Comparison of ENCODE assay signal across 8 cellular contexts in the genomic region with DNA sequence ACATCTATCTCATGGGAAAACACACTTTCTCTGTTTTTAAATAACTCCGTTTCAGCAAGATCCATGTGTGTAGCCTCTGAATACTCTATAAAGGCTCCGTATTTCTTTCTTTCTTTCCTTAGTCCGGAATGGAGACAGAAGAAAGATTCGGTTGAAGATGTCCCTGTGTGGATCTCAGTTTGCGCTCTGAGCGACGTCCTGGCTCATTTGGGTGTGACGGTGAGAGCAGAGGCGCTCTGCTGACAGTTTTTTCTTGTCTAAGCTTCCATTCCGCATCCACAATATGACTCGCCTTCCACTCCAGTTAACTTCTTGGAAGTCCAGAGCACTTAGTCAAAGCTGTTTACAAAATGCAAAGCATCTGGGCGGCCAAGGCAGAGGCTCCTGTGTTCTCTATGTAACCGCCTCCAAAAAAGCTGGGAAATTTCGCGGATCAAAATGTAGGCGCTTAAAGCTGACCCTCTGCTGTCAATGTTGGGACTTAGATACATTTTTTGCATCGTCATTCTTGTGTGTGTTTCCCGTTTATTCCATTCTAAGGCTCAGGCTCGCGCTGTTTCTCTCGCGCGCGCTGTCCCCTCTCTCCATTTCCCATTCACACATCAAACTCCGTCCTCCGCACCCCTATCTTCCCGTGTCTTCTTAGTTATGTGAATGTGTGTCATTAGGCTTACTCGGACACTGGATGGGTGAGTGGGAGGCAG. TPM values are rescaled to one million over a fixed set of nuclear protein-coding genes. Genes with fewer than 3 reads are reported as not detected.
A peak's percentile ranks its signal among the peaks of the same experiment; 100 is the strongest.
DNase-seq lines count a peak whose midpoint lies in the region; ATAC-seq and TF ChIP-seq lines count a peak whose summit lies in the region.

No MANE protein-coding gene starts in this region.

- H3K27ac ChIP-seq in thyroid gland = peak overlapping the region; percentile 42 to 79 (median 64)

- no peaks in the 10 kb centered on the region for H3K9me3 Mint-ChIP-seq in dendritic cell treated with granulocyte-macrophage colony-stimulating factor and Interleukin-4, amounts not matched to agents 40 ng/mL and 50 ng/mL, for 4 days

- no peaks in the 10 kb centered on the region for H3K36me3 Mint-ChIP-seq in dendritic cell treated with granulocyte-macrophage colony-stimulating factor and Interleukin-4, amounts not matched to agents 40 ng/mL and 50 ng/mL, for 4 days (ENCODE audit: low read depth)

- no peaks in the 10 kb centered on the region for H3K9me3 ChIP-seq in MG63
- H3K9me3 ChIP-seq in thyroid gland = no peaks in the 10 kb centered on the region

- peaks cover 77% of the 10 kb centered on the region for H3K27me3 Mint-ChIP-seq in dendritic cell treated with granulocyte-macrophage colony-stimulating factor and Interleukin-4, amounts not matched to agents 40 ng/mL and 50 ng/mL, for 4 days

- intact Hi-C loops in dendritic cell treated with granulocyte-macrophage colony-stimulating factor and Interleukin-4, amounts not matched to agents 40 ng/mL and 50 ng/mL, for 4 days (cut with micrococcal nuclease) = no loop called here
- intact Hi-C loops in lower leg skin (cut with DNase I; ENCODE audit: low total_unique reads) = no loop called here
- intact Hi-C loops in thyroid gland (cut with DNase I) = no loop called here

- DNase-seq in MG63 (peak; percentile 45), lower leg skin (ENCODE audit: low spot score in 2 of 2) (peak; percentile 33 to 86), thyroid gland (peak; percentile 10 to 21), NCI-H510A treated with DMSO at 0.1 percent for 48 hours (lab: John Stamatoyannopoulos, UW) (no peak)
- DNase-seq in NK-92 treated with Interleukin-12 subunit alpha and Interleukin-12 subunit beta, amount 100 ng/mL, for 24 hours (lab: John Stamatoyannopoulos, UW) = no peak

- no peaks in the 10 kb centered on the region for H3K36me3 ChIP-seq in MG63
- no peaks in the 10 kb centered on the region for H3K36me3 ChIP-seq in thyroid gland

- H3K4me3 ChIP-seq in MG63 (peak overlapping the region; percentile 61), lower leg skin (ENCODE audit: low read depth, poor library complexity, severe bottlenecking) (peak overlapping the region; percentile 33), thyroid gland (replicated peaks in 1 of 3) (peak overlapping the region; percentile 37 to 67 (median 54))

- H3K4me1 Mint-ChIP-seq in dendritic cell treated with granulocyte-macrophage colony-stimulating factor and Interleukin-4, amounts not matched to agents 40 ng/mL and 50 ng/mL, for 4 days (ENCODE audit: low read depth) = peaks cover 58% of the 10 kb centered on the region

- no peak for TF ChIP-seq POLR2A in lower leg skin (IDR thresholded peaks at IDR 0.05)
- TF ChIP-seq POLR2A in thyroid gland (IDR thresholded peaks at IDR 0.05) = no peak

- peak overlapping the region; percentile 55 for H3K4me3 Mint-ChIP-seq in dendritic cell treated with granulocyte-macrophage colony-stimulating factor and Interleukin-4, amounts not matched to agents 40 ng/mL and 50 ng/mL, for 4 days

- H3K27ac Mint-ChIP-seq in dendritic cell treated with granulocyte-macrophage colony-stimulating factor and Interleukin-4, amounts not matched to agents 40 ng/mL and 50 ng/mL, for 4 days = no peak overlapping the region

- WGBS in lower leg skin, 2 donors = 7 to 8% methylated on average over 28 of the region's 28 CpGs
- WGBS in thyroid gland, 2 donors = 3 to 7% methylated on average over 28 of the region's 28 CpGs

- H3K27me3 ChIP-seq in MG63 = peaks cover 8% of the 10 kb centered on the region; the same call in 1 of the 2 replicates
- H3K27me3 ChIP-seq in thyroid gland = no peaks in the 10 kb centered on the region

- TF ChIP-seq CTCF in lower leg skin (IDR thresholded peaks at IDR 0.05) (no peak), thyroid gland (IDR thresholded peaks at IDR 0.05) (no peak)

- ATAC-seq in GM19452 (IDR thresholded peaks at IDR 0.05; ENCODE audit: unreplicated experiment) (no peak), GM18867 (IDR thresholded peaks at IDR 0.05; ENCODE audit: unreplicated experiment) (no peak)

- peaks cover 12 to 42% of the 10 kb centered on the region in 2 donors for H3K4me1 ChIP-seq in thyroid gland

RNA-seq across cellular contexts. Expression of gene FLRT2, which starts 0.9 kb away (rescaled TPM):
- 0.22 and 2.5 TPM in 2 replicates for total RNA-seq in MG63 (2014; rRNA removed; shearing (Covaris generic); ENCODE audit: low replicate concordance)
- total RNA-seq in lower leg skin (10 to 100 TPM; 11.5 to 36.5 (median 28.0) TPM), thyroid gland (10 to 100 TPM in 3 of 4 donors, 1 to 10 TPM in 1; 9.3 to 38.9 (median 23.5) TPM)

Comparison
In these comparisons a context has a peak if more than half of its experiments do, and no peak if none do; other contexts are left out.
1. DNase-seq: peak in MG63 (single experiment), lower leg skin (2 of 2) and thyroid gland (2 of 2); none in NK-92 treated with Interleukin-12 subunit alpha and Interleukin-12 subunit beta, amount 100 ng/mL, for 24 hours (single experiment) and NCI-H510A treated with DMSO at 0.1 percent for 48 hours (single experiment).
2. Peak in every context shown above with its lines, with median percentiles within 50 percentile points of each other: H3K4me3 ChIP-seq.